In genomic region chr9:93680445-93681315, GRCh38 we compare ENCODE assay signal across 10 cellular contexts.
DNase-seq lines count a peak whose midpoint lies in the region; FAIRE-seq and TF ChIP-seq lines count a peak whose summit lies in the region.
"Had no signal": no experiment of that assay in that cellular context is flagged by ENCODE, and none has a peak within 500 bp of the region (broad histone marks: within the 10 kb centered on the region; RNA-seq: fewer than 3 reads in every experiment).

No MANE protein-coding gene starts in this region.

- H3K27me3 ChIP-seq in H7 (ENCODE audit: control insufficient read depth, insufficient read depth, low read length) (no peaks in the 10 kb centered on the region), bronchial epithelial cell (ENCODE audit: control insufficient read depth, insufficient read depth, low read length) (no peaks in the 10 kb centered on the region)

- DNase-seq in AG08396 (ENCODE audit: low spot score), result peak; percentile 3
- DNase-seq in H7, result peak; percentile 49
- DNase-seq in bronchial epithelial cell (ENCODE audit: low read depth), result no peak
- DNase-seq in mucosa of gallbladder (ENCODE audit: low spot score), result peak; percentile 8
- DNase-seq in HCEC 1CT, result no peak
- no peak for DNase-seq in effector CD8-positive, alpha-beta T cell (lab: John Stamatoyannopoulos, UW)
- no peak for DNase-seq in NCI-H774 (lab: John Stamatoyannopoulos, UW)
- DNase-seq in cerebellum (ENCODE audit: low spot score), result no peak
- DNase-seq: NCI-H1436, SHP77 had no signal

- TF ChIP-seq CTCF in bronchial epithelial cell (IDR thresholded peaks at IDR 0.05; ENCODE audit: insufficient read depth, low read length, severe bottlenecking), result peak; percentile 13

- H3K36me3 ChIP-seq in H7 (replicated peaks; ENCODE audit: control insufficient read depth, insufficient read depth, low read length) (no peaks in the 10 kb centered on the region; the same call in none of the 2 replicates), bronchial epithelial cell (ENCODE audit: control insufficient read depth, insufficient read depth, low read length) (peaks cover 7% of the 10 kb centered on the region)

- no peak overlapping the region for H3K4me3 ChIP-seq in H7 (ENCODE audit: insufficient read depth, low read depth, low read length)
- no peak overlapping the region for H3K4me3 ChIP-seq in bronchial epithelial cell (ENCODE audit: low read depth, low read length)

- no peak for FAIRE-seq in bronchial epithelial cell (lab: Jason Lieb, UNC)

Comparison
In these comparisons a context has a peak if more than half of its experiments do, and no peak if none do; other contexts are left out.
1. DNase-seq: peak in AG08396 (single experiment), H7 (single experiment) and mucosa of gallbladder (single experiment); none in bronchial epithelial cell (single experiment), HCEC 1CT (single experiment), effector CD8-positive, alpha-beta T cell (single experiment), NCI-H774 (single experiment) and cerebellum (single experiment).